In genomic region chr1:157044326-157044725, GRCh38 we compare ENCODE assay signal across 12 cellular contexts. TPM values are rescaled to one million over a fixed set of nuclear protein-coding genes. Genes with fewer than 3 reads are reported as not detected.
DNase-seq lines count a peak whose midpoint lies in the region; ATAC-seq and TF ChIP-seq lines count a peak whose summit lies in the region.
"Had no signal": no experiment of that assay in that cellular context is flagged by ENCODE, and none has a peak within 500 bp of the region (broad histone marks: within the 10 kb centered on the region; RNA-seq: fewer than 3 reads in every experiment).

No MANE protein-coding gene starts in this region.

- H3K27me3 Mint-ChIP-seq in neural progenitor cell (ENCODE audit: insufficient read depth, low read depth): peaks cover 5% of the 10 kb centered on the region

- no peaks in the 10 kb centered on the region for H3K36me3 Mint-ChIP-seq in neural progenitor cell

- no peak for DNase-seq in AG10803 (ENCODE audit: low read depth)
- DNase-seq in MM.1S: no peak
- no peak for DNase-seq in epithelial cell of esophagus (ENCODE audit: low read depth)
- DNase-seq in neural progenitor cell (ENCODE audit: low spot score): no peak
- DNase-seq: activated CD8-positive, alpha-beta memory T cell treated with anti-CD3 and anti-CD28 coated beads, Interleukin-2, amount 50 U/mL, for 48 hours; DMS79; foreskin melanocyte; stimulated activated CD4-positive, alpha-beta T cell treated with anti-CD3 and anti-CD28 coated beads, Interleukin-2, amount 100 ng/mL, for 48 hours had no signal

- H3K9me3 Mint-ChIP-seq in neural progenitor cell: no peaks in the 10 kb centered on the region

- TF ChIP-seq CTCF in AG10803 (conservative IDR thresholded peaks at IDR 0.05; ENCODE audit: low read length) (no peak), MM.1S (IDR thresholded peaks at IDR 0.05; ENCODE audit: low read length) (no peak), epithelial cell of esophagus (IDR thresholded peaks at IDR 0.05; ENCODE audit: insufficient read depth, low read depth, low read length, missing control alignments) (no peak), neural progenitor cell (IDR thresholded peaks at IDR 0.05) (no peak)

- H4K20me1 ChIP-seq in MM.1S (ENCODE audit: insufficient read depth, low read length): no peaks in the 10 kb centered on the region
- H4K20me1 ChIP-seq in neural progenitor cell (ENCODE audit: low read depth): peaks cover 49% of the 10 kb centered on the region

- H3K4me1 Mint-ChIP-seq in neural progenitor cell: peaks cover 36% of the 10 kb centered on the region

- H3K9me3 ChIP-seq in MM.1S (replicated peaks; ENCODE audit: insufficient read depth, low read length): no peaks in the 10 kb centered on the region
- no peaks in the 10 kb centered on the region for H3K9me3 ChIP-seq in neural progenitor cell (ENCODE audit: low read depth)

- peaks cover 14% of the 10 kb centered on the region for H3F3A ChIP-seq in MM.1S (ENCODE audit: insufficient read depth, low read length)
- peaks cover 23% of the 10 kb centered on the region for H3F3A ChIP-seq in neural progenitor cell (ENCODE audit: low read depth)

- peak overlapping the region; percentile 97 for H3K4me3 Mint-ChIP-seq in neural progenitor cell

- no peak overlapping the region for H3K27ac ChIP-seq in MM.1S (ENCODE audit: low read length)
- H3K27ac ChIP-seq in neural progenitor cell: no peak overlapping the region

- H3K4me2 ChIP-seq in MM.1S (ENCODE audit: low read depth, low read length): peak overlapping the region; percentile 86
- peak overlapping the region; percentile 96 for H3K4me2 ChIP-seq in neural progenitor cell

- no peaks in the 10 kb centered on the region for H3K9me2 ChIP-seq in MM.1S (replicated peaks; ENCODE audit: insufficient read depth, low read length)

- H3K27me3 ChIP-seq in MM.1S (replicated peaks; ENCODE audit: insufficient read depth, low read length) (no peaks in the 10 kb centered on the region), neural progenitor cell (no peaks in the 10 kb centered on the region)

- H3K9ac ChIP-seq in MM.1S (ENCODE audit: low read length): peak overlapping the region; percentile 71; the same call in 1 of the 2 replicates
- H3K9ac ChIP-seq in neural progenitor cell: peak overlapping the region; percentile 95

- H3K79me2 ChIP-seq in MM.1S (ENCODE audit: low read length) (peaks cover 24% of the 10 kb centered on the region), neural progenitor cell (ENCODE audit: low read depth) (peaks cover 60% of the 10 kb centered on the region)

- H2AFZ ChIP-seq in MM.1S (ENCODE audit: low read length): no peak overlapping the region
- no peak overlapping the region for H2AFZ ChIP-seq in neural progenitor cell (replicated peaks)

- no peak for ATAC-seq in HG03354 (IDR thresholded peaks at IDR 0.05; ENCODE audit: poor library complexity, severe bottlenecking, unreplicated experiment)
- no peak for ATAC-seq in HG02973 (IDR thresholded peaks at IDR 0.05; ENCODE audit: unreplicated experiment)
- ATAC-seq in GM18511 (IDR thresholded peaks at IDR 0.05; ENCODE audit: unreplicated experiment): no peak
- ATAC-seq in HG02885 (IDR thresholded peaks at IDR 0.05; ENCODE audit: poor library complexity, unreplicated experiment): no peak

- H3K36me3 ChIP-seq in MM.1S (replicated peaks; ENCODE audit: insufficient read depth, low read length) (no peaks in the 10 kb centered on the region), neural progenitor cell (no peaks in the 10 kb centered on the region)

- peak overlapping the region; percentile 69 for H3K4me3 ChIP-seq in AG10803 (ENCODE audit: low read length)
- H3K4me3 ChIP-seq in MM.1S (ENCODE audit: low read length): peak overlapping the region; percentile 82; the same call in 1 of the 2 replicates
- H3K4me3 ChIP-seq in epithelial cell of esophagus (ENCODE audit: low read length): peak overlapping the region; percentile 77
- H3K4me3 ChIP-seq in neural progenitor cell: peak overlapping the region; percentile 98

- H3K4me1 ChIP-seq in MM.1S (ENCODE audit: low read length) (peaks cover 30% of the 10 kb centered on the region), neural progenitor cell (peaks cover 28% of the 10 kb centered on the region)

- peak overlapping the region; percentile 64 for H3K27ac Mint-ChIP-seq in neural progenitor cell

RNA-seq across cellular contexts. Expression of gene ARHGEF11, which starts 1.2 kb away (rescaled TPM):
- 31.9 and 33.8 TPM in 2 replicates for total RNA-seq in neural progenitor cell (ENCODE audit: low replicate concordance)

RNA-seq across cellular contexts. Expression of gene ETV3L, which starts 55.3 kb away (rescaled TPM):
- 0.25 TPM in 1 of 2 replicates, not detected in the other for total RNA-seq in neural progenitor cell (ENCODE audit: low replicate concordance)
